10 cellular contexts compared by ENCODE assay signal in the genomic region with DNA sequence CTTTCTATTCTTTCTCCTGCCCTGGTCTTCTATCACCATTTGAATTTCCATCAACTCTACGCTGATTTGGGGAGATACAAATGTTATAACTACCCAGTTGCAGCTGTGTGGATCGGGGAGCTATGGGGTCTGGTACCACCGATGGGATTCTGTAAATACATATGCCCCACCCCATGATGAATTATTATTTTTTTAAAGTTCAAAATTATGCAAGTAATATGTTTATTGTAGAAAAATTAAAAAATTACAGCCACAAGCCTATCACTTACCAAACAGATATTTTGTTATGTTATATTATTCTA. TPM values are rescaled to one million over a fixed set of nuclear protein-coding genes. Genes with fewer than 3 reads are reported as not detected.
DNase-seq lines count a peak whose midpoint lies in the region; ATAC-seq and TF ChIP-seq lines count a peak whose summit lies in the region.
"Had no signal": no experiment of that assay in that cellular context is flagged by ENCODE, and none has a peak within 500 bp of the region (broad histone marks: within the 10 kb centered on the region; RNA-seq: fewer than 3 reads in every experiment).

No MANE protein-coding gene starts in this region.

- DNase-seq in PC-9 (no peak), DMS53 treated with DMSO at 0.1 percent for 48 hours (lab: John Stamatoyannopoulos, UW; ENCODE audit: unreplicated experiment) (no peak), upper lobe of left lung (no peak), SKM-1 treated with dmso at 0.1 percent for 144 hours (lab: John Stamatoyannopoulos, UW; ENCODE audit: unreplicated experiment) (no peak)
- no peak for DNase-seq in activated CD4-positive, CD25-positive, alpha-beta regulatory T cell treated with anti-CD3 and anti-CD28 coated beads, Interleukin-2, amount 50 U/mL, for 72 hours

- BruUV-seq in PC-9 (replicated peaks; lab: Mats Ljungman, UMichigan): no TSS peak

- peak overlapping the region; percentile 71 for H3K4me2 ChIP-seq in PC-9

- TF ChIP-seq POLR2A in gastroesophageal sphincter (IDR thresholded peaks at IDR 0.05) (no peak), upper lobe of left lung (IDR thresholded peaks at IDR 0.05) (no peak)

- no peaks in the 10 kb centered on the region; the same call in 1 of the 2 replicates for H3F3A ChIP-seq in PC-9 (ENCODE audit: insufficient read depth, low read depth)

- H3K27me3 ChIP-seq in ACC112 (ENCODE audit: insufficient read depth, low read length) (no peaks in the 10 kb centered on the region), PC-9 (ENCODE audit: insufficient read depth, low read depth) (no peaks in the 10 kb centered on the region), gastroesophageal sphincter (no peaks in the 10 kb centered on the region), upper lobe of left lung (no peaks in the 10 kb centered on the region)

- no peaks in the 10 kb centered on the region for H4K20me1 ChIP-seq in PC-9 (ENCODE audit: insufficient read depth)

- 42 to 53% methylated on average over 3 of the region's 3 CpGs for WGBS in gastroesophageal sphincter (ENCODE audit: low coverage in 1 of 2), 2 donors
- WGBS in upper lobe of left lung, 2 donors: 57 to 61% methylated on average over 3 of the region's 3 CpGs

- H3K9me3 ChIP-seq in PC-9 (ENCODE audit: insufficient read depth, low read depth): no peaks in the 10 kb centered on the region
- H3K9me3 ChIP-seq in gastroesophageal sphincter: no peaks in the 10 kb centered on the region
- H3K9me3 ChIP-seq in upper lobe of left lung: no peaks in the 10 kb centered on the region
- H3K9me3 ChIP-seq: Caco-2 had no signal

- H2AFZ ChIP-seq in ACC112 (ENCODE audit: low read length, unreplicated experiment) (peak overlapping the region; percentile 93), PC-9 (peak overlapping the region; percentile 40; the same call in 1 of the 2 replicates)

- POLR2A ChIA-PET in PC-9 (lab: Charles Lee; ENCODE audit: unreplicated experiment): interaction anchor here (0.7 kb wide), 1 partner anchor 74 kb away, joined by 7 read pairs; no protein-coding TSS in a partner anchor

- H3K4me1 ChIP-seq in ACC112 (ENCODE audit: control insufficient read depth, insufficient read depth, low read length, unreplicated experiment) (peaks cover 17% of the 10 kb centered on the region), PC-9 (replicated peaks; ENCODE audit: insufficient read depth) (peaks cover 18% of the 10 kb centered on the region), gastroesophageal sphincter (peaks cover 5 to 31% (median 15%) of the 10 kb centered on the region in 3 donors), upper lobe of left lung (peaks cover 0 to 7% (median 3%) of the 10 kb centered on the region in 4 donors)
- H3K4me1 ChIP-seq: Caco-2 had no signal

- no peaks in the 10 kb centered on the region for H3K9me2 ChIP-seq in PC-9 (ENCODE audit: insufficient read depth)

- H3K27ac ChIP-seq in ACC112 (ENCODE audit: low read depth, low read length) (no peak overlapping the region), PC-9 (no peak overlapping the region), gastroesophageal sphincter (no peak overlapping the region), upper lobe of left lung (no peak overlapping the region)
- H3K27ac ChIP-seq: dorsolateral prefrontal cortex had no signal

- no peaks in the 10 kb centered on the region for H3K36me3 ChIP-seq in ACC112 (ENCODE audit: insufficient read depth, low read length)
- no peaks in the 10 kb centered on the region for H3K36me3 ChIP-seq in PC-9 (ENCODE audit: low read depth)
- no peaks in the 10 kb centered on the region for H3K36me3 ChIP-seq in gastroesophageal sphincter
- no peaks in the 10 kb centered on the region for H3K36me3 ChIP-seq in upper lobe of left lung

- TF ChIP-seq CTCF in PC-9 (conservative IDR thresholded peaks at IDR 0.05) (no peak), gastroesophageal sphincter (IDR thresholded peaks at IDR 0.05) (no peak), upper lobe of left lung (IDR thresholded peaks at IDR 0.05) (peak in 1 of 6 experiments; percentile 4)

- H3K79me2 ChIP-seq in ACC112 (ENCODE audit: control insufficient read depth, insufficient read depth, low read length, unreplicated experiment) (no peaks in the 10 kb centered on the region), PC-9 (ENCODE audit: low read depth) (no peaks in the 10 kb centered on the region)

- intact Hi-C loops in PC-9 (cut with micrococcal nuclease; ENCODE audit: unreplicated experiment): loop anchor here (1.0 to 5.0 kb wide), 4 partner anchors 136 to 385 kb away; no protein-coding TSS in a partner anchor

- H3K4me3 ChIP-seq in ACC112 (ENCODE audit: low read depth, low read length): peak overlapping the region; percentile 61; the same call in 1 of the 2 replicates
- no peak overlapping the region for H3K4me3 ChIP-seq in PC-9
- no peak overlapping the region for H3K4me3 ChIP-seq in gastroesophageal sphincter
- H3K4me3 ChIP-seq in upper lobe of left lung: no peak overlapping the region

- CTCF ChIA-PET in PC-9 (lab: Charles Lee): interaction anchor here (0.6 to 1.4 kb wide), 10 partner anchors 11 to 231 kb away, joined by 3 to 19 read pairs (median 6); no protein-coding TSS in a partner anchor

- ATAC-seq in GM21515 (IDR thresholded peaks at IDR 0.05; ENCODE audit: unreplicated experiment) (peak; percentile 19), gastroesophageal sphincter (peak; percentile 6), upper lobe of left lung (ENCODE audit: low FRiP score in 2 of 2) (no peak)

- no peak for TF ChIP-seq EP300 in gastroesophageal sphincter (IDR thresholded peaks at IDR 0.05)
- TF ChIP-seq EP300 in upper lobe of left lung (IDR thresholded peaks at IDR 0.05): no peak

RNA-seq across cellular contexts. Expression of gene CLMP, which starts 52.4 kb away (rescaled TPM):
- 5.4 and 6.1 TPM in 2 replicates for total RNA-seq in PC-9 (2021)
- total RNA-seq in gastroesophageal sphincter: 100 to 1,000 TPM in 3 of 4 donors, 10 to 100 TPM in 1; 89.1 to 274 (median 151) TPM
- total RNA-seq in upper lobe of left lung: 10 to 100 TPM in 5 of 6 donors, 1 to 10 TPM in 1; 6.0 to 23.4 (median 15.3) TPM

Comparison
In these comparisons a context has a peak if more than half of its experiments do, and no peak if none do; other contexts are left out.
1. ATAC-seq: peak in GM21515 (single experiment) and gastroesophageal sphincter (single experiment); none in upper lobe of left lung (0 of 2).